In genomic region chr2:134736167-134736885, GRCh38 we compare ENCODE assay signal across 2 cellular contexts.
TF ChIP-seq lines count a peak whose summit lies in the region.

No MANE protein-coding gene starts in this region.

TF ChIP-seq in GM23338, 12 proteins besides CTCF, POLR2A, EP300 and RAD21:
- TF ChIP-seq EZH2 (IDR thresholded peaks at IDR 0.05; ENCODE audit: low read depth, unreplicated experiment) (no peak), STAT1 (IDR thresholded peaks at IDR 0.05; ENCODE audit: unreplicated experiment) (no peak), NANOG (IDR thresholded peaks at IDR 0.05; ENCODE audit: borderline replicate concordance) (no peak), JUNB (IDR thresholded peaks at IDR 0.05; ENCODE audit: unreplicated experiment) (no peak)
TF ChIP-seq in GM23338: peak in this region for 0.

TF ChIP-seq in H1, 55 proteins besides CTCF, POLR2A, EP300 and RAD21:
- TF ChIP-seq JUND (IDR thresholded peaks at IDR 0.05; ENCODE audit: low read length) (peak; percentile 62; the same call in 1 of the 2 replicates), MAFK (IDR thresholded peaks at IDR 0.05; ENCODE audit: low read depth, low read length) (no peak)
